ENCODE assay signal across 28 cellular contexts in the genomic region with DNA sequence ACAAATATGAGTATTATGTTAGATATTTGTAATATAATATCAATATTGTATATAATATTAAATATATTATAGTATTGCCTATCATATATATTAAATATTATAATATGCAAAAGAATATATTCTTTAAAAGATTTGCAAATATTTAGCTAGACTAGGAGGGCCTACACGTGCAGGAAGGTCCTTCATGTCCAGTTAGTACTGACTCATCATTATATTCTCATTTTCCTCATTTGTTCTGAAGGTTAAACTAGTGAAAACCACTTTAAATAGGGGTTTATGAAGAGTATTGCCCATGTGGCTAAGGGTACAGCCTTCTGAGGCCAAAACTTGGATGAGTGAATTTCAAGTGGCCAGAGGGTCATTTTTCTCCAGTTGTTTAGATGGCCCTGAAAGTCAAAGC.
"Had no signal": no experiment of that assay in that cellular context is flagged by ENCODE, and none has a peak within 500 bp of the region (broad histone marks: within the 10 kb centered on the region; RNA-seq: fewer than 3 reads in every experiment).

No MANE protein-coding gene starts in this region.

- H3K36me3 ChIP-seq: ascending aorta, breast epithelium, cardiac muscle cell, colonic mucosa had no signal

- H3K27ac ChIP-seq: ascending aorta, breast epithelium, cardiac muscle cell, colonic mucosa, dorsolateral prefrontal cortex had no signal

- H3K9me3 ChIP-seq: ascending aorta, breast epithelium, colonic mucosa had no signal

- H3K27me3 ChIP-seq: ascending aorta, breast epithelium, cardiac muscle cell, colonic mucosa, dorsolateral prefrontal cortex had no signal

- H3K4me1 ChIP-seq: ascending aorta, breast epithelium, colonic mucosa had no signal

- H3K4me3 ChIP-seq: ascending aorta, breast epithelium, cardiac muscle cell, colonic mucosa, dorsolateral prefrontal cortex had no signal

- DNase-seq: activated CD4-positive, alpha-beta memory T cell treated with anti-CD3 and anti-CD28 coated beads, Interleukin-2, amount 10 ng/mL, durations not matched to agents 7 days and 5 days; activated CD4-positive, alpha-beta T cell treated with anti-CD3 and anti-CD28 coated beads for 1 hour; activated CD4-positive, alpha-beta T cell treated with anti-CD3 and anti-CD28 coated beads for 4 hours; activated CD4-positive, alpha-beta T cell treated with anti-CD3 and anti-CD28 coated beads, Interleukin-2, amount 10 ng/mL, durations not matched to agents 7 days and 5 days; activated CD4-positive, alpha-beta T cell treated with anti-CD3 and anti-CD28 coated beads, Interleukin-2, amount 50 U/mL, for 4 hours; activated CD8-positive, alpha-beta memory T cell treated with anti-CD3 and anti-CD28 coated beads, Interleukin-2, amount 50 U/mL, for 48 hours; activated gamma-delta T cell; activated naive CD4-positive, alpha-beta T cell; activated naive CD4-positive, alpha-beta T cell treated with anti-CD3 and anti-CD28 coated beads, Interleukin-2, amount 10 ng/mL, durations not matched to agents 7 days and 5 days; activated naive CD8-positive, alpha-beta T cell treated with anti-CD3 and anti-CD28 coated beads, Interleukin-2, amount 10 ng/mL, durations not matched to agents 7 days and 5 days; activated T-cell treated with anti-CD3 and anti-CD28 coated beads for 4 hours; activated T-cell treated with anti-CD3 and anti-CD28 coated beads, Interleukin-2, amount 50 U/mL, for 24 hours; activated T-cell treated with anti-CD3 and anti-CD28 coated beads, Interleukin-2, amount 50 U/mL, for 72 hours; central memory CD4-positive, alpha-beta T cell; cerebellar nuclear complex; colonic mucosa; dorsolateral prefrontal cortex; effector memory CD4-positive, alpha-beta T cell; endodermal cell; foreskin fibroblast; head of caudate nucleus; T-helper 17 cell; T1000 had no signal

- ATAC-seq: activated naive CD4-positive, alpha-beta T cell treated with anti-CD3 and anti-CD28 coated beads, Interleukin-2, amount 50 U/mL, for 72 hours; activated T-cell treated with anti-CD3 and anti-CD28 coated beads, Interleukin-2, amount 50 U/mL, for 72 hours; esophagus mucosa; T-helper 17 cell had no signal
